In the genomic region with DNA sequence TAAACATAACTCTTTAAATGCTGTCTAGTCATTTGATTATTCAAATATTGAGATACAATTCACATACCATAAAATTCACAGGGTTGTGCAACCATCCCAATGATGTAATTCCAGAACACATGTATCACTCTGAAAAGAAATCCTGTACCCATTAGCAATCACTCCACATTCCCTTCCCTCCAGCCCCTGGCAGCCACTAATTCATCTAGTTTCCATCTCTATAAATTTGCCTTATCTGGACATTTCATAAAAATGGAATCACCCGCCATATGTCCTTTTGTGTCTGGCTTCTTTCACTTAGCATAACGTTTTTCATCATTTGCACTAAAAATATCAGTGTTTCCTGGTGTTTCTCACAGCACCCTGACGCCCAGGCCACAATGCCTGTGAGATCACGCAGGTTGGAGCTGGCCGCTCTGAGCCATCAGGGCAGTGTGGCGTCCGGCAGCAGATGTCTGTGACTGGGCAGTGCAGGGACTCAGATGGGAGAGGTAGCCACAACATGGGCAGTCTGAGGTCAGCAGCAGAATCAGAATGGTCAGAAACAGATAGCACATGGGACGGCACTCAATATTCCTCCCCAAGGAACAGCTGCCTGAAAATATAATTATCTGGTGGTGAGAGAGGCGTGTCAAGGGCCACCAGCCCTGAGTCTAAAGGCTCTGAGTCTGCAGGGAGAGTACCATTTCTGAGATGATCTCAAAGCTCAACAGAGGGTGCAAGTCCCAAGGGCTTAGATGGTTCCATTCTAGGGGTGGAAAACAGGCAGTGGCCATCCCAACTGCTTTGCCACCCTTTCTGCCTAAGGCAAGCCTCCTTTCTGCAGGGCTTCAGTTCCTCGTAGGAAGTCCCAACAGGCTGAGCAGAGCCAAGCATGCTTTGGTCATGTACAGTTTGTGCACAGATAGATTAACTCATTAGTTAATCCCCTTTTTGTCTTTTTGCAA, we compare ENCODE assay signal across 17 cellular contexts.
DNase-seq lines count a peak whose midpoint lies in the region; ATAC-seq and TF ChIP-seq lines count a peak whose summit lies in the region.
"Had no signal": no experiment of that assay in that cellular context is flagged by ENCODE, and none has a peak within 500 bp of the region (broad histone marks: within the 10 kb centered on the region; RNA-seq: fewer than 3 reads in every experiment).

No MANE protein-coding gene starts in this region.

- H3K4me1 ChIP-seq in BE2C (no peaks in the 10 kb centered on the region; the same call in 1 of the 2 replicates), mammary epithelial cell (ENCODE audit: insufficient read depth, low read length) (peaks cover 26% of the 10 kb centered on the region)

- H3K27me3 Mint-ChIP-seq in HFFc6 (ENCODE audit: insufficient read depth) (no peaks in the 10 kb centered on the region; the same call in none of the 2 replicates), mesothelial cell of epicardium (ENCODE audit: low read depth) (peaks cover 18% of the 10 kb centered on the region)

- no peaks in the 10 kb centered on the region for H3K79me2 ChIP-seq in mammary epithelial cell (ENCODE audit: insufficient read depth, low read length)

- H3K9me3 Mint-ChIP-seq in HFFc6 (no peaks in the 10 kb centered on the region), mesothelial cell of epicardium (no peaks in the 10 kb centered on the region)
- H3K9me3 Mint-ChIP-seq: dendritic cell treated with granulocyte-macrophage colony-stimulating factor and Interleukin-4, amounts not matched to agents 40 ng/mL and 50 ng/mL, for 4 days; H9 had no signal

- no peak for TF ChIP-seq CTCF in BE2C (IDR thresholded peaks at IDR 0.05; ENCODE audit: low read depth, low read length)
- no peak for TF ChIP-seq CTCF in HFFc6 (IDR thresholded peaks at IDR 0.05)
- TF ChIP-seq CTCF in mammary epithelial cell (conservative IDR thresholded peaks at IDR 0.05 in 1 of 2, IDR thresholded peaks at IDR 0.05 in 1 of 2; ENCODE audit: extremely low read depth in 1 of 2, insufficient read depth in 1 of 2, low read depth in 1 of 2, low read length in 2 of 2) = no peak
- no peak for TF ChIP-seq CTCF in mesothelial cell of epicardium (IDR thresholded peaks at IDR 0.05; ENCODE audit: unreplicated experiment)

- no peaks in the 10 kb centered on the region for H3K36me3 Mint-ChIP-seq in HFFc6 (ENCODE audit: low read depth)
- H3K36me3 Mint-ChIP-seq in mesothelial cell of epicardium = no peaks in the 10 kb centered on the region

- no peaks in the 10 kb centered on the region for H4K20me1 ChIP-seq in mammary epithelial cell (ENCODE audit: insufficient read depth, low read length)

- DNase-seq in BE2C = peak; percentile 39
- peak; percentile 43 for DNase-seq in HFFc6
- DNase-seq in mammary epithelial cell = peak; percentile 77
- no peak for DNase-seq in mesothelial cell of epicardium (ENCODE audit: low spot score in 2 of 2, unreplicated experiment in 2 of 2)
- DNase-seq in activated CD4-positive, CD25-positive, alpha-beta regulatory T cell (lab: John Stamatoyannopoulos, UW) = no peak
- DNase-seq: activated CD4-positive, alpha-beta T cell treated with anti-CD3 and anti-CD28 coated beads for 4 hours; activated gamma-delta T cell treated with Interleukin-2 at 50 U/mL for 16 hours; H9; heart left ventricle; left lung; NCI-H1417; NCI-H748 treated with DMSO at 0.1 percent for 48 hours had no signal

- 92% methylated on average over 10 of the region's 10 CpGs for WGBS in mammary epithelial cell (ENCODE audit: low coverage, missing lambda C conversion rate)

- H3K9me3 ChIP-seq in BE2C (no peaks in the 10 kb centered on the region), mammary epithelial cell (replicated peaks; ENCODE audit: insufficient read depth, low read length) (no peaks in the 10 kb centered on the region)
- H3K9me3 ChIP-seq: heart left ventricle, left lung, neutrophil had no signal

- no peak overlapping the region for H3K9ac ChIP-seq in mammary epithelial cell (ENCODE audit: insufficient read depth, low read length)

- H3K4me3 ChIP-seq in BE2C (ENCODE audit: low read depth, low read length) (no peak overlapping the region), mammary epithelial cell (replicated peaks in 1 of 3; ENCODE audit: insufficient read depth in 1 of 3, low read depth in 2 of 3, low read length in 3 of 3) (no peak overlapping the region)
- H3K4me3 ChIP-seq: heart left ventricle, left lung had no signal

- ATAC-seq in GM21723 (IDR thresholded peaks at IDR 0.05; ENCODE audit: unreplicated experiment) (no peak), GM21381 (IDR thresholded peaks at IDR 0.05; ENCODE audit: unreplicated experiment) (no peak), GM19035 (IDR thresholded peaks at IDR 0.05; ENCODE audit: unreplicated experiment) (no peak)
- ATAC-seq: heart left ventricle had no signal

- intact Hi-C loops in mammary epithelial cell (cut with micrococcal nuclease) = no loop called here

- H2AFZ ChIP-seq in mammary epithelial cell (ENCODE audit: low read depth, low read length) = no peak overlapping the region

- H3K27me3 ChIP-seq in BE2C (no peaks in the 10 kb centered on the region), mammary epithelial cell (ENCODE audit: insufficient read depth, low read length) (no peaks in the 10 kb centered on the region)
- H3K27me3 ChIP-seq: heart left ventricle, left lung, neutrophil had no signal

- H3K27ac Mint-ChIP-seq in HFFc6 (peak overlapping the region; percentile 80), mesothelial cell of epicardium (peak overlapping the region; percentile 43)
- H3K27ac Mint-ChIP-seq: dendritic cell treated with granulocyte-macrophage colony-stimulating factor and Interleukin-4, amounts not matched to agents 40 ng/mL and 50 ng/mL, for 4 days had no signal

- in situ Hi-C loops in mammary epithelial cell (cut with MboI; ENCODE audit: low sequenced_read_pairs in 2 of 2) = no loop called here

- CTCF ChIA-PET in mammary epithelial cell (lab: Charles Lee; ENCODE audit: low non-redundant PET) = no interaction called here

- no peak overlapping the region for H3K27ac ChIP-seq in mammary epithelial cell (ENCODE audit: insufficient read depth, low read depth, low read length)
- H3K27ac ChIP-seq: heart left ventricle, left lung, neutrophil had no signal

- H3K4me1 Mint-ChIP-seq in HFFc6 (ENCODE audit: low read depth) = peaks cover 32% of the 10 kb centered on the region
- peaks cover 18% of the 10 kb centered on the region for H3K4me1 Mint-ChIP-seq in mesothelial cell of epicardium

- dilution Hi-C loops in mammary epithelial cell (cut with HindIII; ENCODE audit: low sequenced_read_pairs) = no loop called here

- no TSS peak for BruUV-seq in mammary epithelial cell (replicated peaks; lab: Mats Ljungman, UMichigan)

- H3K4me3 Mint-ChIP-seq in HFFc6 = no peak overlapping the region; the same call in 1 of the 2 replicates
- H3K4me3 Mint-ChIP-seq in mesothelial cell of epicardium = no peak overlapping the region
- H3K4me3 Mint-ChIP-seq: dendritic cell treated with granulocyte-macrophage colony-stimulating factor and Interleukin-4, amounts not matched to agents 40 ng/mL and 50 ng/mL, for 4 days; H9 had no signal

- no peak overlapping the region for H3K4me2 ChIP-seq in mammary epithelial cell (ENCODE audit: insufficient read depth, low read depth, low read length)

- H3K36me3 ChIP-seq in BE2C (no peaks in the 10 kb centered on the region), mammary epithelial cell (ENCODE audit: insufficient read depth, low read length) (no peaks in the 10 kb centered on the region)
- H3K36me3 ChIP-seq: heart left ventricle, left lung, neutrophil had no signal

Comparison
In these comparisons a context has a peak if more than half of its experiments do, and no peak if none do; other contexts are left out.
1. DNase-seq: peak in BE2C (single experiment), HFFc6 (single experiment) and mammary epithelial cell (single experiment); none in mesothelial cell of epicardium (0 of 2) and activated CD4-positive, CD25-positive, alpha-beta regulatory T cell (0 of 4).